27 cellular contexts compared by ENCODE assay signal in genomic region chr19:37353968-37354367, GRCh38.
"Had no signal": no experiment of that assay in that cellular context is flagged by ENCODE, and none has a peak within 500 bp of the region (broad histone marks: within the 10 kb centered on the region; RNA-seq: fewer than 3 reads in every experiment).

No MANE protein-coding gene starts in this region.

- H3K27ac ChIP-seq: stomach, suprapubic skin, thoracic aorta, thyroid gland, tibial artery, tibial nerve, transverse colon, upper lobe of left lung, upper lobe of right lung, uterus, vagina had no signal

- DNase-seq: stimulated activated CD4-positive, alpha-beta T cell treated with anti-CD3 and anti-CD28 coated beads, Interleukin-2, amount 100 ng/mL, for 48 hours; stimulated activated CD4-positive, alpha-beta T cell treated with anti-CD3 and anti-CD28 coated beads, Interleukin-4, amount 100 ng/mL, for 1 hour; stimulated activated CD4-positive, alpha-beta T cell treated with anti-CD3 and anti-CD28 coated beads, Interleukin-4, amount 100 ng/mL, for 24 hours; stimulated activated CD4-positive, alpha-beta T cell treated with anti-CD3 and anti-CD28 coated beads, Interleukin-4, amount 100 ng/mL, for 4 hours; stimulated activated CD8-positive, alpha-beta memory T cell treated with anti-CD3 and anti-CD28 coated beads, Interleukin-4, amount 100 ng/mL, for 48 hours; stimulated activated naive B cell treated with anti-CD40 and anti-IgM and Interleukin-4, amounts not matched to agents 10 μg/mL and 1 μg/mL and 100 μg/mL, for 72 hours; stimulated activated naive CD4-positive, alpha-beta T cell; stimulated activated naive CD4-positive, alpha-beta T cell treated with Interleukin-2 at 50 U/mL for 16 hours; stimulated activated naive CD8-positive, alpha-beta T cell treated with anti-CD3 and anti-CD28 coated beads, Interleukin-15, amount 100 ng/mL, for 72 hours; stimulated activated naive CD8-positive, alpha-beta T cell treated with anti-CD3 and anti-CD28 coated beads, Interleukin-15, Interleukin-2, amounts not matched to agents 100 U/mL and 50 U/mL, for 24 hours; stomach; substantia nigra; testis; thyroid gland; tibial artery; transverse colon; trophoblast cell; upper lobe of left lung; upper lobe of right lung; uterus had no signal

- FAIRE-seq: urothelium cell line had no signal

- ATAC-seq: stimulated activated effector memory CD8-positive, alpha-beta T cell treated with anti-CD3 and anti-CD28 coated beads, Interleukin-12 subunit alpha, Interleukin-12 subunit beta, amount 100 ng/mL, for 72 hours; stimulated activated memory B cell treated with anti-CD40 and anti-IgM and Interleukin-4, amounts not matched to agents 10 μg/mL and 1 μg/mL and 100 μg/mL, for 72 hours; stimulated activated naive B cell treated with anti-CD40 and anti-IgM and Interleukin-4, amounts not matched to agents 10 μg/mL and 1 μg/mL and 100 μg/mL, for 72 hours; stimulated activated naive CD8-positive, alpha-beta T cell treated with anti-CD3 and anti-CD28 coated beads, Interleukin-15, amount 100 ng/mL, for 72 hours; stimulated activated naive CD8-positive, alpha-beta T cell treated with anti-CD3 and anti-CD28 coated beads, Interleukin-15, Interleukin-2, amounts not matched to agents 100 U/mL and 50 U/mL, for 24 hours; upper lobe of right lung had no signal

- H3K27me3 ChIP-seq: stomach, suprapubic skin, testis, thyroid gland, tibial artery, tibial nerve, transverse colon, upper lobe of left lung, upper lobe of right lung, uterus, vagina had no signal

- H3K4me3 ChIP-seq: stomach, suprapubic skin, testis, thoracic aorta, thyroid gland, tibial artery, tibial nerve, transverse colon, upper lobe of left lung, upper lobe of right lung, uterus, vagina had no signal

- H3K9me3 ChIP-seq: testis, thoracic aorta, thyroid gland, tibial artery, uterus, vagina had no signal

- H3K36me3 ChIP-seq: uterus had no signal

- H3K4me1 ChIP-seq: stomach, suprapubic skin, testis, thyroid gland, tibial artery, tibial nerve, transverse colon, upper lobe of left lung, upper lobe of right lung, uterus, vagina had no signal
